Comparison of ENCODE assay signal across 17 cellular contexts in the genomic region with DNA sequence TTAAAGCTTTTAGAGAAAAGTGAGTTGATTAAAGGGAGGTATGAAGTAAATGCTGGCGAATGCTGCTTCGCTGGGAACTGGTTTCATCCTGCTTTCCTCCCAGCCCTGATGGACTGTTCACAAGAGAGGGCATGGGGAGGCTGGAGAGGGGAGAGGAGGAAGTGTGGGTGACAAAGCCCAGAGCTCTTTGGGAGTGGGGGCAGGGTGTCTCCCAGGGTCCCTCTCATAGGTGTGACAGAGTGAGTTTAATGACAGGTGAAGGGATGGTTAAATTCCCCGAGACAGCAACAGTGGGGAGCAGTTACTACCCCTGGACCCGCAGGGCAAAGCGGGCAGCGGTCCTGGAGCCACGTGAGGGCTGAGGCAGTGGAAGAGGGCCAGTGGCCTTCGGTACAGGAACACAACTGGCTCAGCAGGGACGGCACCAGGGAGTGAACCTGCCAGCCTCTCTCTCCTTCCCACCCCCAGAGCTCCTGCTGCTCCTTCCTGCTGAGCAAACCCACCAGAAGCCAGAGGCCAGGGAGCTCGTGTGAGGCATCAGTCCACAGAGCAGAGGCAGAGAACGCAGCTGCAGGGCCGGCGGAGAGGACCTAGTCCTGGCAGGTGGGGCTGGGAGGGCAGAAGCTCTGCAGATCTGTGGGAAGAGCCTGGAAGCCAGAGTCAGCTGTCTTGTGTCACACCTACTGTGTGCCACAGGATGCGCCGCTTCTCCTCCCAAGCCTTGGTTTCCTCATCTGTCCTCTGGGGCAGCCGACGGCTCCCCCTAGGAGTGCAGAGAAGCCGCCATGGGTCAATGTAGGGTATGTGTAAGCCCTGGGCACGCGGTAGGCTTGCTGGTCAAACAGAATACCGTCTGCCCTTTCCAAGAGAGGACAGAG. TPM values are rescaled to one million over a fixed set of nuclear protein-coding genes. Genes with fewer than 3 reads are reported as not detected.
A peak's percentile ranks its signal among the peaks of the same experiment; 100 is the strongest.
DNase-seq lines count a peak whose midpoint lies in the region; ATAC-seq, FAIRE-seq and TF ChIP-seq lines count a peak whose summit lies in the region.
"Had no signal": no experiment of that assay in that cellular context is flagged by ENCODE, and none has a peak within 500 bp of the region (broad histone marks: within the 10 kb centered on the region; RNA-seq: fewer than 3 reads in every experiment).

No MANE protein-coding gene starts in this region.

- no peak for FAIRE-seq in urothelium cell line (lab: Jason Lieb, UNC)

- H3K4me3 Mint-ChIP-seq in CD14-positive monocyte: no peak overlapping the region
- no peak overlapping the region for H3K4me3 Mint-ChIP-seq in nephron progenitor cell
- H3K4me3 Mint-ChIP-seq: activated T-helper 1 cell treated with anti-CD3 and anti-CD28 coated beads, Interleukin-12 subunit alpha, Interleukin-12 subunit beta, Interleukin-2, Interleukin-4 antibody, amounts not matched to agents 30 ng/mL and 10 ng/mL and 1 ng/mL, durations not matched to agents 14 hours and 24 hours and 36 hours; dendritic cell treated with granulocyte-macrophage colony-stimulating factor and Interleukin-4, amounts not matched to agents 40 ng/mL and 50 ng/mL, for 4 days; stimulated activated naive B cell treated with anti-CD40 and anti-IgM and Interleukin-4, amounts not matched to agents 10 μg/mL and 1 μg/mL and 100 μg/mL, for 72 hours; T-helper 17 cell had no signal

- no peaks in the 10 kb centered on the region for H3K4me1 Mint-ChIP-seq in CD14-positive monocyte
- peaks cover 25% of the 10 kb centered on the region for H3K4me1 Mint-ChIP-seq in nephron progenitor cell

- DNase-seq in CD14-positive monocyte (ENCODE audit: low spot score) (peak; percentile 23), RWPE2 (ENCODE audit: low spot score) (peak; percentile 48), nephron progenitor cell (no peak), urothelium cell line (ENCODE audit: low spot score) (no peak), NCI-H1092 treated with DMSO at 0.1 percent for 48 hours (lab: John Stamatoyannopoulos, UW) (no peak), NCI-H1105 (lab: John Stamatoyannopoulos, UW) (no peak), EL (no peak)
- DNase-seq: COR-L47; KG1; mammary epithelial cell; NCI-H526 treated with DMSO at 0.1 percent for 48 hours; stimulated activated naive B cell treated with anti-CD40 and anti-IgM and Interleukin-4, amounts not matched to agents 10 μg/mL and 1 μg/mL and 100 μg/mL, for 72 hours; T-helper 17 cell had no signal

- H3K27ac Mint-ChIP-seq in CD14-positive monocyte: no peak overlapping the region
- peak overlapping the region; percentile 90 for H3K27ac Mint-ChIP-seq in nephron progenitor cell
- H3K27ac Mint-ChIP-seq: activated T-helper 1 cell treated with anti-CD3 and anti-CD28 coated beads, Interleukin-12 subunit alpha, Interleukin-12 subunit beta, Interleukin-2, Interleukin-4 antibody, amounts not matched to agents 30 ng/mL and 10 ng/mL and 1 ng/mL, durations not matched to agents 14 hours and 24 hours and 36 hours; dendritic cell treated with granulocyte-macrophage colony-stimulating factor and Interleukin-4, amounts not matched to agents 40 ng/mL and 50 ng/mL, for 4 days; stimulated activated naive B cell treated with anti-CD40 and anti-IgM and Interleukin-4, amounts not matched to agents 10 μg/mL and 1 μg/mL and 100 μg/mL, for 72 hours; T-helper 17 cell had no signal

- H3K27ac ChIP-seq in RWPE2 (ENCODE audit: poor library complexity, severe bottlenecking): no peak overlapping the region
- H3K27ac ChIP-seq: RWPE1 had no signal

- H3K9me3 Mint-ChIP-seq in CD14-positive monocyte (no peaks in the 10 kb centered on the region), nephron progenitor cell (no peaks in the 10 kb centered on the region)
- H3K9me3 Mint-ChIP-seq: activated T-helper 1 cell treated with anti-CD3 and anti-CD28 coated beads, Interleukin-12 subunit alpha, Interleukin-12 subunit beta, Interleukin-2, Interleukin-4 antibody, amounts not matched to agents 30 ng/mL and 10 ng/mL and 1 ng/mL, durations not matched to agents 14 hours and 24 hours and 36 hours; dendritic cell treated with granulocyte-macrophage colony-stimulating factor and Interleukin-4, amounts not matched to agents 40 ng/mL and 50 ng/mL, for 4 days; stimulated activated naive B cell treated with anti-CD40 and anti-IgM and Interleukin-4, amounts not matched to agents 10 μg/mL and 1 μg/mL and 100 μg/mL, for 72 hours had no signal

- H3K36me3 Mint-ChIP-seq in CD14-positive monocyte: no peaks in the 10 kb centered on the region
- H3K36me3 Mint-ChIP-seq in nephron progenitor cell (ENCODE audit: low read depth): no peaks in the 10 kb centered on the region
- H3K36me3 Mint-ChIP-seq: stimulated activated naive B cell treated with anti-CD40 and anti-IgM and Interleukin-4, amounts not matched to agents 10 μg/mL and 1 μg/mL and 100 μg/mL, for 72 hours had no signal

- intact Hi-C loops in CD14-positive monocyte (cut with micrococcal nuclease): no loop called here

- H3K4me3 ChIP-seq in RWPE2 (ENCODE audit: severe bottlenecking): no peak overlapping the region

- H3K27me3 ChIP-seq in RWPE2 (ENCODE audit: insufficient read depth, poor library complexity, severe bottlenecking): no peaks in the 10 kb centered on the region

- TF ChIP-seq CTCF in CD14-positive monocyte (IDR thresholded peaks at IDR 0.05): no peak
- TF ChIP-seq CTCF in RWPE2 (IDR thresholded peaks at IDR 0.05; ENCODE audit: poor library complexity, severe bottlenecking): no peak
- no peak for TF ChIP-seq CTCF in nephron progenitor cell (IDR thresholded peaks at IDR 0.05)

- no peaks in the 10 kb centered on the region for H3K9me3 ChIP-seq in RWPE2 (ENCODE audit: severe bottlenecking)

- H3K27me3 Mint-ChIP-seq in CD14-positive monocyte (ENCODE audit: low read depth in 3 of 3): peaks cover 0 to 4% (median 3%) of the 10 kb centered on the region in 3 donors
- no peaks in the 10 kb centered on the region for H3K27me3 Mint-ChIP-seq in nephron progenitor cell (ENCODE audit: low read depth, poor library complexity)
- H3K27me3 Mint-ChIP-seq: T-helper 17 cell had no signal

- no peaks in the 10 kb centered on the region for H3K4me1 ChIP-seq in RWPE2 (ENCODE audit: insufficient read depth, poor library complexity, severe bottlenecking)

- ATAC-seq in RWPE2 (ENCODE audit: low read depth) (no peak), esophagus mucosa (peak; percentile 26)
- ATAC-seq: stimulated activated naive B cell treated with anti-CD40 and anti-IgM and Interleukin-4, amounts not matched to agents 10 μg/mL and 1 μg/mL and 100 μg/mL, for 72 hours; T-helper 17 cell had no signal

- no peaks in the 10 kb centered on the region for H3K36me3 ChIP-seq in RWPE2 (ENCODE audit: low read depth)

RNA-seq across cellular contexts. Expression of a gene that starts 20.9 kb away (rescaled TPM):
- polyA plus RNA-seq in CD14-positive monocyte: under 1 TPM; 0.76 to 0.95 TPM
- 21.0 TPM for total RNA-seq in esophagus mucosa

Comparison
In these comparisons a context has a peak if more than half of its experiments do, and no peak if none do; other contexts are left out.
1. DNase-seq: peak in CD14-positive monocyte (single experiment) and RWPE2 (single experiment); none in nephron progenitor cell (single experiment), urothelium cell line (single experiment), NCI-H1092 treated with DMSO at 0.1 percent for 48 hours (single experiment), NCI-H1105 (single experiment) and EL (single experiment).